10 cellular contexts compared by ENCODE assay signal in the genomic region with DNA sequence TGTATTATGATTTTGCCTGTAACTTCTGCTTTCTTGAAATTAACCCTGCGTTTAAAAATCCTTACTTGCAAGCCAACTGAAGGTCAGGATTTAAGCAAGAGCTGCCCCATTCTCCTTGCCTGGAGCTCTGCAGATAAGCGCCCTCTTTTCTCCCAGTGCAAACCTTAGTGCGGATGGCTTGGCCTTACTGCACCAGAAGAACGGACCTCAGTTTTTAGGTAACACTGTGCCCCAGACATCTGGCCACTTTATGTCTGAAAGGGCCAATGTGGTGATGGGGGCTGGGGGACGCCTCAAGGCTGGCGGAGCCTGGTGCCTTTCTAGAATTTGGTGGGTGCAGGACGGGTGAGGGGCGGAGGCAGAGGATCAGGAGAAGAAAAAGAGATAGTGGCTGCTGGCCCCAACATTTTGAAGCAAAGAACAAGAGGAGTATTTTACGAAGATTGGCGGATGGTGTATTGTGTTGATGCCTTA. TPM values are rescaled to one million over a fixed set of nuclear protein-coding genes. Genes with fewer than 3 reads are reported as not detected.
DNase-seq lines count a peak whose midpoint lies in the region; ATAC-seq and TF ChIP-seq lines count a peak whose summit lies in the region.
"Had no signal": no experiment of that assay in that cellular context is flagged by ENCODE, and none has a peak within 500 bp of the region (broad histone marks: within the 10 kb centered on the region; RNA-seq: fewer than 3 reads in every experiment).

No MANE protein-coding gene starts in this region.

- H3K27ac Mint-ChIP-seq in natural killer cell treated with Interleukin-12 subunit alpha and Interleukin-12 subunit beta and Interleukin-15 and Interleukin-18, amount 100 ng/mL, for 72 hours = no peak overlapping the region

- intact Hi-C loops in mammary epithelial cell (cut with micrococcal nuclease) (loop anchor here (10.0 kb wide), 3 partner anchors 140 to 660 kb away; partner anchors contain the start of genes PHLPP1, PIGN and RELCH), posterior vena cava (cut with DNase I) (no loop called here)

- TF ChIP-seq CTCF in DOHH2 (IDR thresholded peaks at IDR 0.05; ENCODE audit: low read depth, low read length, poor library complexity, severe bottlenecking) = no peak
- TF ChIP-seq CTCF in mammary epithelial cell (conservative IDR thresholded peaks at IDR 0.05 in 1 of 2, IDR thresholded peaks at IDR 0.05 in 1 of 2; ENCODE audit: extremely low read depth in 1 of 2, insufficient read depth in 1 of 2, low read depth in 1 of 2, low read length in 2 of 2) = no peak

- peak overlapping the region; percentile 95 for H3K4me3 Mint-ChIP-seq in natural killer cell treated with Interleukin-12 subunit alpha and Interleukin-12 subunit beta and Interleukin-15 and Interleukin-18, amount 100 ng/mL, for 72 hours

- DNase-seq in NAMALWA (ENCODE audit: low spot score) = peak; percentile 8
- no peak for DNase-seq in mammary epithelial cell
- no peak for DNase-seq in natural killer cell treated with Interleukin-12 subunit alpha and Interleukin-12 subunit beta and Interleukin-15 and Interleukin-18, amount 100 ng/mL, for 72 hours (ENCODE audit: low spot score)
- no peak for DNase-seq in posterior vena cava (ENCODE audit: low spot score)
- no peak for DNase-seq in activated CD8-positive, alpha-beta memory T cell treated with anti-CD3 and anti-CD28 coated beads for 24 hours

- in situ Hi-C loops in mammary epithelial cell (cut with MboI; ENCODE audit: low sequenced_read_pairs in 2 of 2) = loop anchor here in 1 of 2 donors (25.0 kb wide), 1 partner anchor 238 kb away; no protein-coding TSS in a partner anchor

- no peak overlapping the region for H3K27ac ChIP-seq in DOHH2 (ENCODE audit: low read depth, low read length)
- H3K27ac ChIP-seq in mammary epithelial cell (ENCODE audit: insufficient read depth, low read depth, low read length) = no peak overlapping the region
- H3K27ac ChIP-seq: neutrophil, WERI-Rb-1 had no signal

- H3K27me3 ChIP-seq in DOHH2 (ENCODE audit: control insufficient read depth, low read length) (peaks cover 51% of the 10 kb centered on the region), mammary epithelial cell (ENCODE audit: insufficient read depth, low read length) (peaks cover 5% of the 10 kb centered on the region)

- no peaks in the 10 kb centered on the region for H3K9me3 Mint-ChIP-seq in natural killer cell treated with Interleukin-12 subunit alpha and Interleukin-12 subunit beta and Interleukin-15 and Interleukin-18, amount 100 ng/mL, for 72 hours

- H3K9me2 ChIP-seq in DOHH2 (replicated peaks; ENCODE audit: control insufficient read depth, low read length) = no peaks in the 10 kb centered on the region

- BruUV-seq in mammary epithelial cell (replicated peaks; lab: Mats Ljungman, UMichigan) = no TSS peak

- ATAC-seq in natural killer cell treated with Interleukin-12 subunit alpha and Interleukin-12 subunit beta and Interleukin-15 and Interleukin-18, amount 100 ng/mL, for 72 hours = no peak
- ATAC-seq in HG02973 (IDR thresholded peaks at IDR 0.05; ENCODE audit: unreplicated experiment) = no peak
- no peak for ATAC-seq in HG02588 (IDR thresholded peaks at IDR 0.05; ENCODE audit: unreplicated experiment)

- CTCF ChIA-PET in mammary epithelial cell (lab: Charles Lee; ENCODE audit: low non-redundant PET) = interaction anchor here (0.6 to 0.7 kb wide), 2 partner anchors 307 to 1516 kb away, joined by 3 read pairs; no protein-coding TSS in a partner anchor

- no peaks in the 10 kb centered on the region; the same call in 1 of the 2 replicates for H3F3A ChIP-seq in DOHH2 (ENCODE audit: control insufficient read depth, insufficient read depth)

- peak overlapping the region; percentile 78 for H2AFZ ChIP-seq in mammary epithelial cell (ENCODE audit: low read depth, low read length)

- H3K9ac ChIP-seq in mammary epithelial cell (ENCODE audit: insufficient read depth, low read length) = no peak overlapping the region

- H3K36me3 ChIP-seq in DOHH2 (ENCODE audit: control insufficient read depth, low read length) (no peaks in the 10 kb centered on the region), mammary epithelial cell (ENCODE audit: insufficient read depth, low read length) (no peaks in the 10 kb centered on the region)
- H3K36me3 ChIP-seq: neutrophil, WERI-Rb-1 had no signal

- no peak overlapping the region for H3K4me3 ChIP-seq in DOHH2 (ENCODE audit: low read length)
- H3K4me3 ChIP-seq in mammary epithelial cell (replicated peaks in 1 of 3; ENCODE audit: insufficient read depth in 1 of 3, low read depth in 2 of 3, low read length in 3 of 3) = no peak overlapping the region

- H4K20me1 ChIP-seq in DOHH2 (ENCODE audit: control insufficient read depth, insufficient read depth, low read depth, low read length) (no peaks in the 10 kb centered on the region), mammary epithelial cell (ENCODE audit: insufficient read depth, low read length) (no peaks in the 10 kb centered on the region)

- H3K36me3 Mint-ChIP-seq in natural killer cell treated with Interleukin-12 subunit alpha and Interleukin-12 subunit beta and Interleukin-15 and Interleukin-18, amount 100 ng/mL, for 72 hours = no peaks in the 10 kb centered on the region

- H3K79me2 ChIP-seq in DOHH2 (ENCODE audit: control insufficient read depth, low read length) (no peaks in the 10 kb centered on the region), mammary epithelial cell (ENCODE audit: insufficient read depth, low read length) (no peaks in the 10 kb centered on the region)

- dilution Hi-C loops in mammary epithelial cell (cut with HindIII; ENCODE audit: low sequenced_read_pairs) = no loop called here

- WGBS in mammary epithelial cell (ENCODE audit: low coverage, missing lambda C conversion rate) = 75% methylated on average over 4 of the region's 10 CpGs

- H3K9me3 ChIP-seq in DOHH2 (ENCODE audit: control insufficient read depth, insufficient read depth, low read length) (no peaks in the 10 kb centered on the region), mammary epithelial cell (replicated peaks; ENCODE audit: insufficient read depth, low read length) (no peaks in the 10 kb centered on the region)
- H3K9me3 ChIP-seq: neutrophil had no signal

- H3K4me1 ChIP-seq in DOHH2 (ENCODE audit: control insufficient read depth, low read length) = peaks cover 12% of the 10 kb centered on the region
- H3K4me1 ChIP-seq in mammary epithelial cell (ENCODE audit: insufficient read depth, low read length) = peaks cover 14% of the 10 kb centered on the region

- H3K4me1 Mint-ChIP-seq in natural killer cell treated with Interleukin-12 subunit alpha and Interleukin-12 subunit beta and Interleukin-15 and Interleukin-18, amount 100 ng/mL, for 72 hours (ENCODE audit: low read depth in 2 of 2) = peaks cover 25 to 31% of the 10 kb centered on the region in 2 donors

- peaks cover 45 to 65% of the 10 kb centered on the region in 2 donors for H3K27me3 Mint-ChIP-seq in natural killer cell treated with Interleukin-12 subunit alpha and Interleukin-12 subunit beta and Interleukin-15 and Interleukin-18, amount 100 ng/mL, for 72 hours

- peak overlapping the region; percentile 35; the same call in 1 of the 2 replicates for H3K4me2 ChIP-seq in DOHH2 (ENCODE audit: low read length)
- H3K4me2 ChIP-seq in mammary epithelial cell (ENCODE audit: insufficient read depth, low read depth, low read length) = peak overlapping the region; percentile 79

RNA-seq across cellular contexts. Expression of gene TNFRSF11A, which starts 0.7 kb away (rescaled TPM):
- total RNA-seq in mammary epithelial cell (1 to 10 TPM in 1 of 2 donors, under 1 TPM in 1; 0.50 to 6.1 TPM), posterior vena cava (10 to 100 TPM in 1 of 2 donors, 1 to 10 TPM in 1; 7.2 to 11.1 TPM)
- 2.3 TPM for polyA plus RNA-seq in mammary epithelial cell
- polyA minus RNA-seq in mammary epithelial cell = 0.72 TPM
- 10 to 100 TPM in 1 of 2 donors, 1 to 10 TPM in 1; 5.9 to 15.0 TPM for total RNA-seq in natural killer cell treated with Interleukin-12 subunit alpha and Interleukin-12 subunit beta and Interleukin-15 and Interleukin-18, amount 100 ng/mL, for 72 hours
